17 cellular contexts compared by ENCODE assay signal in the genomic region with DNA sequence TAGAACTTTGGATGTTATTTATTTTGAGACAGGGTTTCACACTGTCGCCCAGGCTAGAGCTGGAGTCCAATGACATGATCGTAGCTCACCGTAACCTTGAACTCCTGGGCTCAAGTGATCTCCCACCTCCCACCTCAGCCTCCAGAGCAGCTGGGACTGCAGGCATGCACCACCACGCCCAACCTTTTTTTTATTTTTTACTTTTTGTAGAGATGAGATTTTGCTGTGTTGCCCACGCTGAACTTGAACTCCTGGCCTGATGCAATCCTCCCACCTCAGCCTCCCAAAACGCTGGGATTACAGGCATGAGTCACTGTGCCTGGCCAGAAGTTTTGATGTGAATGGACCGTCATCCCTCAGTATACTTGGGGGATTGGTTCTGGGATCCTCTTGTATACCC. TPM values are rescaled to one million over a fixed set of nuclear protein-coding genes. Genes with fewer than 3 reads are reported as not detected.
DNase-seq lines count a peak whose midpoint lies in the region; ATAC-seq, FAIRE-seq and TF ChIP-seq lines count a peak whose summit lies in the region.
"Had no signal": no experiment of that assay in that cellular context is flagged by ENCODE, and none has a peak within 500 bp of the region (broad histone marks: within the 10 kb centered on the region; RNA-seq: fewer than 3 reads in every experiment).

No MANE protein-coding gene starts in this region.

- ATAC-seq in K562 = peak; percentile 46
- no peak for ATAC-seq in HG02623 (IDR thresholded peaks at IDR 0.05; ENCODE audit: unreplicated experiment)
- no peak for ATAC-seq in PC-3
- ATAC-seq: GM12878, GM23338 had no signal

- H3K9me2 ChIP-seq in PC-3 (replicated peaks; ENCODE audit: low read length) = no peaks in the 10 kb centered on the region

- H3K4me1 ChIP-seq in OCI-LY3 (ENCODE audit: low read length) (peaks cover 15% of the 10 kb centered on the region), K562 (replicated peaks in 1 of 2; ENCODE audit: control insufficient read depth in 2 of 2, insufficient read depth in 2 of 2, low read length in 2 of 2) (peaks cover 4 to 12% of the 10 kb centered on the region in 2 experiments; a peak in 4 of 5 replicates), PC-3 (ENCODE audit: insufficient read depth, low read length) (no peaks in the 10 kb centered on the region)

- H4K20me1 ChIP-seq in OCI-LY3 (ENCODE audit: insufficient read depth, low read length) (peaks cover 43% of the 10 kb centered on the region), K562 (replicated peaks; ENCODE audit: control insufficient read depth, insufficient read depth, low read length) (no peaks in the 10 kb centered on the region; the same call in 1 of the 2 replicates), PC-3 (ENCODE audit: low read length) (no peaks in the 10 kb centered on the region)

- CTCF ChIA-PET in K562 (lab: Yijun Ruan, JAX; ENCODE audit: low intra/inter-chr PET ratio) (no interaction called here), PC-3 (lab: Charles Lee) (no interaction called here)

- intact Hi-C loops in K562 (cut with micrococcal nuclease) = no loop called here
- intact Hi-C loops in PC-3 (cut with micrococcal nuclease) = no loop called here

- H3K27ac Mint-ChIP-seq in activated naive CD4-positive, alpha-beta T cell treated with anti-CD3 and anti-CD28 coated beads, Interleukin-2, amount 50 U/mL, for 24 hours = peak overlapping the region; percentile 30
- H3K27ac Mint-ChIP-seq: GM23338 had no signal

- peaks cover 8% of the 10 kb centered on the region for H3K4me1 Mint-ChIP-seq in activated naive CD4-positive, alpha-beta T cell treated with anti-CD3 and anti-CD28 coated beads, Interleukin-2, amount 50 U/mL, for 24 hours
- H3K4me1 Mint-ChIP-seq: GM23338 had no signal

- DNase-seq in activated naive CD4-positive, alpha-beta T cell treated with anti-CD3 and anti-CD28 coated beads, Interleukin-2, amount 50 U/mL, for 16 hours = no peak
- DNase-seq in K562 (ENCODE audit: extremely low read depth in 1 of 4, low spot score in 3 of 4) (no peak), putamen (ENCODE audit: low spot score) (peak; percentile 34), medulla oblongata (ENCODE audit: extremely low spot score) (no peak), PC-3 (no peak)
- DNase-seq: 8988T; AML-193; CD4-positive, CD25-positive, alpha-beta regulatory T cell; H7 had no signal

- in situ Hi-C loops in K562 (cut with MboI) = no loop called here

- H3K9me3 Mint-ChIP-seq in activated naive CD4-positive, alpha-beta T cell treated with anti-CD3 and anti-CD28 coated beads, Interleukin-2, amount 50 U/mL, for 24 hours = no peaks in the 10 kb centered on the region
- H3K9me3 Mint-ChIP-seq: CD4-positive, CD25-positive, alpha-beta regulatory T cell; GM23338 had no signal

- TF ChIP-seq POLR2A in K562 (conservative IDR thresholded peaks at IDR 0.05) = no peak

- H3K27me3 ChIP-seq in OCI-LY3 (ENCODE audit: low read depth, low read length) (no peaks in the 10 kb centered on the region), K562 (ENCODE audit: control insufficient read depth in 2 of 2, insufficient read depth in 2 of 2, low read length in 2 of 2) (no peaks in the 10 kb centered on the region), PC-3 (ENCODE audit: low read length) (no peaks in the 10 kb centered on the region)
- H3K27me3 ChIP-seq: BLaER1 had no signal

- H3K9me1 ChIP-seq in K562 (ENCODE audit: control insufficient read depth, insufficient read depth, low read length) = no peaks in the 10 kb centered on the region

- H3K9me3 ChIP-seq in OCI-LY3 (ENCODE audit: insufficient read depth, low read length) (no peaks in the 10 kb centered on the region), K562 (replicated peaks; ENCODE audit: control insufficient read depth, insufficient read depth, low read depth, low read length) (no peaks in the 10 kb centered on the region), PC-3 (ENCODE audit: low read length) (no peaks in the 10 kb centered on the region)
- H3K9me3 ChIP-seq: BLaER1 had no signal

- H3K9ac ChIP-seq in OCI-LY3 (ENCODE audit: low read length) (no peak overlapping the region), K562 (ENCODE audit: insufficient read depth in 1 of 2, low read depth in 2 of 2, low read length in 2 of 2) (no peak overlapping the region), PC-3 (ENCODE audit: low read length) (no peak overlapping the region)
- H3K9ac ChIP-seq: BLaER1 had no signal

- POLR2A ChIA-PET in K562 (lab: Yijun Ruan, JAX) = no interaction called here
- POLR2A ChIA-PET in PC-3 (lab: Charles Lee; ENCODE audit: unreplicated experiment) = no interaction called here

- H3K4me3 ChIP-seq in OCI-LY3 (ENCODE audit: low read length) (no peak overlapping the region), K562 (no peak overlapping the region), PC-3 (ENCODE audit: low read length) (no peak overlapping the region)
- H3K4me3 ChIP-seq: BLaER1, GM12878, GM23338 had no signal

- H3K27me3 Mint-ChIP-seq in activated naive CD4-positive, alpha-beta T cell treated with anti-CD3 and anti-CD28 coated beads, Interleukin-2, amount 50 U/mL, for 24 hours = no peaks in the 10 kb centered on the region
- H3K27me3 Mint-ChIP-seq: CD4-positive, CD25-positive, alpha-beta regulatory T cell had no signal

- peaks cover 76% of the 10 kb centered on the region for H3K79me2 ChIP-seq in OCI-LY3 (ENCODE audit: low read length)
- H3K79me2 ChIP-seq in K562 (ENCODE audit: control insufficient read depth, insufficient read depth, low read length) = peaks cover 77% of the 10 kb centered on the region
- H3K79me2 ChIP-seq in PC-3 (ENCODE audit: low read length) = peaks cover 20% of the 10 kb centered on the region

- peaks cover 23% of the 10 kb centered on the region for H3K36me3 ChIP-seq in OCI-LY3 (replicated peaks; ENCODE audit: low read depth, low read length)
- peaks cover 57% of the 10 kb centered on the region for H3K36me3 ChIP-seq in K562 (ENCODE audit: control insufficient read depth, insufficient read depth, low read length)
- no peaks in the 10 kb centered on the region for H3K36me3 ChIP-seq in PC-3 (ENCODE audit: low read depth, low read length)

- no peak for TF ChIP-seq CTCF in OCI-LY3 (IDR thresholded peaks at IDR 0.05; ENCODE audit: low read depth, low read length)
- no peak for TF ChIP-seq CTCF in K562 (IDR thresholded peaks at IDR 0.05 in 2 of 3, conservative IDR thresholded peaks at IDR 0.05 in 1 of 3; ENCODE audit: insufficient read depth in 2 of 3, low read depth in 1 of 3, low read length in 3 of 3)
- TF ChIP-seq CTCF in PC-3 (conservative IDR thresholded peaks at IDR 0.05; ENCODE audit: low read depth, low read length) = no peak

- no peaks in the 10 kb centered on the region for H3F3A ChIP-seq in PC-3 (ENCODE audit: low read length, unreplicated experiment)

- no TSS peak for BruUV-seq in K562 (replicated peaks; lab: Mats Ljungman, UMichigan)
- no TSS peak for BruUV-seq in PC-3 (replicated peaks; lab: Mats Ljungman, UMichigan)

- no peak for TF ChIP-seq RAD21 in K562 (CRISPR knock-in tag; conservative IDR thresholded peaks at IDR 0.05 in 1 of 2, IDR thresholded peaks at IDR 0.05 in 1 of 2)

- no peak overlapping the region for H3K4me3 Mint-ChIP-seq in activated naive CD4-positive, alpha-beta T cell treated with anti-CD3 and anti-CD28 coated beads, Interleukin-2, amount 50 U/mL, for 24 hours
- H3K4me3 Mint-ChIP-seq: CD4-positive, CD25-positive, alpha-beta regulatory T cell; GM23338 had no signal

- H3K4me2 ChIP-seq in OCI-LY3 (ENCODE audit: low read length) (no peak overlapping the region), K562 (ENCODE audit: insufficient read depth, low read length) (no peak overlapping the region), PC-3 (ENCODE audit: low read length) (no peak overlapping the region)
- H3K4me2 ChIP-seq: BLaER1, GM23338 had no signal

- 0 out of 2 replicates have a peak overlapping the region, but pooled peaks have one; percentile 35 for H3K27ac ChIP-seq in OCI-LY3 (ENCODE audit: low read length)
- peak overlapping the region; percentile 1; the same call in 1 of the 3 replicates for H3K27ac ChIP-seq in K562 (ENCODE audit: extremely low read depth, low read depth, low read length)
- no peak overlapping the region for H3K27ac ChIP-seq in PC-3 (ENCODE audit: low read length)
- H3K27ac ChIP-seq: BLaER1 had no signal

- peaks cover 2% of the 10 kb centered on the region for H3K36me3 Mint-ChIP-seq in activated naive CD4-positive, alpha-beta T cell treated with anti-CD3 and anti-CD28 coated beads, Interleukin-2, amount 50 U/mL, for 24 hours

- H2AFZ ChIP-seq in OCI-LY3 (ENCODE audit: low read depth, low read length) (no peak overlapping the region), K562 (ENCODE audit: low read depth, low read length) (no peak overlapping the region), PC-3 (ENCODE audit: low read length) (no peak overlapping the region)
- H2AFZ ChIP-seq: GM23338 had no signal

- no peak for TF ChIP-seq EP300 in K562 (IDR thresholded peaks at IDR 0.05; ENCODE audit: low read length)

- WGBS in K562 (ENCODE audit: insufficient coverage, low coverage, missing lambda C conversion rate) = 65% methylated on average over 7 of the region's 7 CpGs

- peak; percentile 65 for FAIRE-seq in K562 (lab: Jason Lieb, UNC)
- FAIRE-seq: GM12878, GM18507, HTR-8/SVneo had no signal

RNA-seq across cellular contexts. Expression of gene ANKRD27, which starts 13.7 kb away (rescaled TPM):
- 164 and 173 TPM in 2 replicates for total RNA-seq in K562 (2011; cell fraction: chromatin; rRNA removed; ENCODE audit: low replicate concordance)
- total RNA-seq in K562 (2011; cell fraction: nucleolus; rRNA removed) = 94.1 and 96.4 TPM in 2 replicates
- total RNA-seq in K562 (2011; cell fraction: nucleoplasm; rRNA removed) = 75.4 and 97.2 TPM in 2 replicates
- 42.2 and 48.9 TPM in 2 replicates for total RNA-seq in K562 (2014; rRNA removed)
- total RNA-seq in K562 (2014; rRNA removed; fragmentation: Illumina TruSeq; extraction: Trizol) = 52.4 and 56.9 TPM in 2 replicates
- 64.0 and 66.2 TPM in 2 replicates for total RNA-seq in K562 (2015; rRNA removed; fragmentation: Illumina TruSeq; extraction: Trizol)
- 71.3 and 74.0 TPM in 2 replicates for total RNA-seq in K562 (2021)
- polyA plus RNA-seq in K562 (2011; rRNA removed) = 61.4 and 67.2 TPM in 2 replicates
- 35.5 and 45.2 TPM in 2 replicates for polyA plus RNA-seq in K562 (2011; cell fraction: cytosol; rRNA removed)
- polyA plus RNA-seq in K562 (2011; cell fraction: nucleus; rRNA removed) = 59.3 and 73.4 TPM in 2 replicates
- 52.4 and 57.0 TPM in 2 replicates for polyA plus RNA-seq in K562 (2012)
- 54.3 and 60.2 TPM in 2 replicates for polyA plus RNA-seq in K562 (2014; fragmentation: Illumina TruSeq; extraction: Trizol)
- polyA plus RNA-seq in K562 (2014; fragmentation: Nextera tagmentation; extraction: Ambion mirVana) = 1 to 10 TPM; 5.3 to 7.2 TPM
- polyA plus RNA-seq in K562 (2014; rRNA removed) = 46.7 and 54.2 TPM in 2 replicates
- polyA minus RNA-seq in K562 (2011; rRNA and poly(A)+ RNA removed) = 97.7 and 99.1 TPM in 2 replicates
- 33.7 and 42.9 TPM in 2 replicates for polyA minus RNA-seq in K562 (2011; cell fraction: cytosol; rRNA and poly(A)+ RNA removed)
- polyA minus RNA-seq in K562 (2011; cell fraction: nucleus; rRNA and poly(A)+ RNA removed) = 35.9 and 75.0 TPM in 2 replicates
- 14.3 and 17.0 TPM in 2 replicates for total RNA-seq in PC-3 (2014; rRNA removed)

RNA-seq across cellular contexts. Expression of gene RGS9BP, which starts 14.3 kb away (rescaled TPM):
- 0.14 and 0.72 TPM in 2 replicates for total RNA-seq in K562 (2011; cell fraction: chromatin; rRNA removed; ENCODE audit: low replicate concordance)
- total RNA-seq in K562 (2011; cell fraction: nucleolus; rRNA removed) = 0.83 and 1.7 TPM in 2 replicates
- total RNA-seq in K562 (2011; cell fraction: nucleoplasm; rRNA removed) = 0.61 and 0.66 TPM in 2 replicates
- total RNA-seq in K562 (2014; rRNA removed) (1.3 and 1.5 TPM in 2 replicates), K562 (2014; rRNA removed; fragmentation: Illumina TruSeq; extraction: Trizol) (0.41 and 0.58 TPM in 2 replicates), K562 (2015; rRNA removed; fragmentation: Illumina TruSeq; extraction: Trizol) (0.83 and 1.1 TPM in 2 replicates), K562 (2021) (1.2 TPM in 2 replicates), PC-3 (2014; rRNA removed) (1.3 and 1.6 TPM in 2 replicates)
- polyA plus RNA-seq in K562 (2011; rRNA removed) (0.24 and 0.31 TPM in 2 replicates), K562 (2014; fragmentation: Illumina TruSeq; extraction: Trizol) (0.28 and 0.47 TPM in 2 replicates), K562 (2014; fragmentation: Nextera tagmentation; extraction: Ambion mirVana) (under 1 TPM; 0.03 to 0.04 TPM), K562 (2014; rRNA removed) (0.49 and 1.2 TPM in 2 replicates)
- polyA plus RNA-seq in K562 (2011; cell fraction: cytosol; rRNA removed) = 0.21 and 0.58 TPM in 2 replicates
- polyA plus RNA-seq in K562 (2011; cell fraction: nucleus; rRNA removed) = 0.37 and 0.40 TPM in 2 replicates
- 0.57 and 0.64 TPM in 2 replicates for polyA plus RNA-seq in K562 (2012)
- polyA minus RNA-seq in K562 (2011; rRNA and poly(A)+ RNA removed) = 0.33 and 0.42 TPM in 2 replicates
- polyA minus RNA-seq in K562 (2011; cell fraction: cytosol; rRNA and poly(A)+ RNA removed) = 0.67 TPM in 1 of 2 replicates, not detected in the other
- polyA minus RNA-seq in K562 (2011; cell fraction: nucleus; rRNA and poly(A)+ RNA removed) = 0.67 and 1.00 TPM in 2 replicates
- polyA plus RNA-seq: GM23338 had no signal

RNA-seq across cellular contexts. Expression of gene NUDT19, which starts 30.3 kb away (rescaled TPM):
- total RNA-seq in K562 (2011; cell fraction: chromatin; rRNA removed; ENCODE audit: low replicate concordance) = 12.2 and 13.0 TPM in 2 replicates
- 12.4 and 16.3 TPM in 2 replicates for total RNA-seq in K562 (2011; cell fraction: nucleolus; rRNA removed)
- total RNA-seq in K562 (2011; cell fraction: nucleoplasm; rRNA removed) = 14.6 and 19.5 TPM in 2 replicates
- total RNA-seq in K562 (2014; rRNA removed) (14.9 and 23.0 TPM in 2 replicates), K562 (2014; rRNA removed; fragmentation: Illumina TruSeq; extraction: Trizol) (13.5 and 13.8 TPM in 2 replicates), K562 (2015; rRNA removed; fragmentation: Illumina TruSeq; extraction: Trizol) (13.8 and 14.4 TPM in 2 replicates), K562 (2021) (24.1 and 24.8 TPM in 2 replicates), PC-3 (2014; rRNA removed) (13.3 TPM in 2 replicates)
- polyA plus RNA-seq in K562 (2011; rRNA removed) (9.6 and 10.4 TPM in 2 replicates), K562 (2014; fragmentation: Illumina TruSeq; extraction: Trizol) (11.6 and 12.3 TPM in 2 replicates), K562 (2014; fragmentation: Nextera tagmentation; extraction: Ambion mirVana) (10 to 100 TPM; 28.2 to 38.6 TPM), K562 (2014; rRNA removed) (9.7 TPM in 2 replicates)
- 8.6 and 10.8 TPM in 2 replicates for polyA plus RNA-seq in K562 (2011; cell fraction: cytosol; rRNA removed)
- 4.9 and 6.9 TPM in 2 replicates for polyA plus RNA-seq in K562 (2011; cell fraction: nucleus; rRNA removed)
- polyA plus RNA-seq in K562 (2012) = 11.7 and 12.1 TPM in 2 replicates
- polyA minus RNA-seq in K562 (2011; rRNA and poly(A)+ RNA removed) = 7.7 and 10.1 TPM in 2 replicates
- polyA minus RNA-seq in K562 (2011; cell fraction: cytosol; rRNA and poly(A)+ RNA removed) = 15.2 and 15.6 TPM in 2 replicates
- 9.9 and 11.7 TPM in 2 replicates for polyA minus RNA-seq in K562 (2011; cell fraction: nucleus; rRNA and poly(A)+ RNA removed)

RNA-seq across cellular contexts. Expression of gene TDRD12, which starts 58.2 kb away (rescaled TPM):
- total RNA-seq in K562 (2011; cell fraction: chromatin; rRNA removed; ENCODE audit: low replicate concordance) = not detected in 2 replicates
- not detected in 2 replicates for total RNA-seq in K562 (2011; cell fraction: nucleolus; rRNA removed)
- not detected in 2 replicates for total RNA-seq in K562 (2011; cell fraction: nucleoplasm; rRNA removed)
- not detected in 2 replicates for total RNA-seq in K562 (2014; rRNA removed)
- total RNA-seq in K562 (2014; rRNA removed; fragmentation: Illumina TruSeq; extraction: Trizol) = not detected in 2 replicates
- not detected in 2 replicates for total RNA-seq in K562 (2015; rRNA removed; fragmentation: Illumina TruSeq; extraction: Trizol)
- not detected in 2 replicates for total RNA-seq in K562 (2021)
- polyA plus RNA-seq in K562 (2011; rRNA removed) = 0.03 and 0.07 TPM in 2 replicates
- polyA plus RNA-seq in K562 (2011; cell fraction: cytosol; rRNA removed) = not detected in 2 replicates
- polyA plus RNA-seq in K562 (2011; cell fraction: nucleus; rRNA removed) = not detected in 2 replicates
- 0.05 TPM in 1 of 2 replicates, not detected in the other for polyA plus RNA-seq in K562 (2012)
- polyA plus RNA-seq in K562 (2014; fragmentation: Illumina TruSeq; extraction: Trizol) = not detected in 2 replicates
- not detected for polyA plus RNA-seq in K562 (2014; fragmentation: Nextera tagmentation; extraction: Ambion mirVana)
- polyA plus RNA-seq in K562 (2014; rRNA removed) = not detected in 2 replicates
- not detected in 2 replicates for polyA minus RNA-seq in K562 (2011; rRNA and poly(A)+ RNA removed)
- not detected in 2 replicates for polyA minus RNA-seq in K562 (2011; cell fraction: cytosol; rRNA and poly(A)+ RNA removed)
- not detected in 2 replicates for polyA minus RNA-seq in K562 (2011; cell fraction: nucleus; rRNA and poly(A)+ RNA removed)
- total RNA-seq in PC-3 (2014; rRNA removed) = 0.23 TPM in 1 of 2 replicates, not detected in the other
- total RNA-seq: GM12878 had no signal
